ENCODE assay signal across 8 cellular contexts in genomic region chr17:40123811-40124114, GRCh38. TPM values are rescaled to one million over a fixed set of nuclear protein-coding genes. Genes with fewer than 3 reads are reported as not detected.
DNase-seq lines count a peak whose midpoint lies in the region; ATAC-seq and TF ChIP-seq lines count a peak whose summit lies in the region.

No MANE protein-coding gene starts in this region.

- no peaks in the 10 kb centered on the region for H3K27me3 Mint-ChIP-seq in mesothelial cell of epicardium (ENCODE audit: low read depth)

- H3K4me3 ChIP-seq in cardiac muscle cell (peak overlapping the region; percentile 99), mammary epithelial cell (replicated peaks in 1 of 3; ENCODE audit: insufficient read depth in 1 of 3, low read depth in 2 of 3, low read length in 3 of 3) (peak overlapping the region; percentile 65 to 87 (median 75)), urinary bladder (ENCODE audit: low read depth, low read length) (peak overlapping the region; percentile 98)

- peaks cover 17% of the 10 kb centered on the region for H3K36me3 Mint-ChIP-seq in mesothelial cell of epicardium

- peak overlapping the region; percentile 95 for H3K27ac Mint-ChIP-seq in mesothelial cell of epicardium

- peak overlapping the region; percentile 81 for H3K4me2 ChIP-seq in mammary epithelial cell (ENCODE audit: insufficient read depth, low read depth, low read length)

- WGBS in mammary epithelial cell (ENCODE audit: low coverage, missing lambda C conversion rate): 0% methylated on average over 2 of the region's 2 CpGs
- under 1% methylated on average over 2 of the region's 2 CpGs for WGBS in urinary bladder

- CTCF ChIA-PET in mammary epithelial cell (lab: Charles Lee; ENCODE audit: low non-redundant PET): interaction anchor here (0.5 to 1.4 kb wide), 4 partner anchors 10 to 294 kb away, joined by 4 to 20 read pairs (median 6); no protein-coding TSS in a partner anchor

- intact Hi-C loops in Right ventricle myocardium inferior (cut with DNase I): loop anchor here (2.0 to 5.0 kb wide), 2 partner anchors 17 to 54 kb away; partner anchors contain the start of genes CASC3 and RAPGEFL1
- intact Hi-C loops in mammary epithelial cell (cut with micrococcal nuclease): loop anchor here (1.0 to 2.0 kb wide), 2 partner anchors 17 to 53 kb away; partner anchors contain the start of genes CASC3 and RAPGEFL1

- H3K27ac ChIP-seq in cardiac muscle cell (peak overlapping the region; percentile 94), mammary epithelial cell (ENCODE audit: insufficient read depth, low read depth, low read length) (peak overlapping the region; percentile 50), urinary bladder (ENCODE audit: low read depth) (peak overlapping the region; percentile 97)

- H2AFZ ChIP-seq in mammary epithelial cell (ENCODE audit: low read depth, low read length): no peak overlapping the region

- peaks cover 81% of the 10 kb centered on the region for H3K79me2 ChIP-seq in mammary epithelial cell (ENCODE audit: insufficient read depth, low read length)

- dilution Hi-C loops in mammary epithelial cell (cut with HindIII; ENCODE audit: low sequenced_read_pairs): no loop called here

- H3K36me3 ChIP-seq in cardiac muscle cell: peaks cover 20% of the 10 kb centered on the region
- H3K36me3 ChIP-seq in mammary epithelial cell (ENCODE audit: insufficient read depth, low read length): peaks cover 12% of the 10 kb centered on the region
- H3K36me3 ChIP-seq in urinary bladder (ENCODE audit: insufficient read depth): peaks cover 2% of the 10 kb centered on the region

- ATAC-seq in Right ventricle myocardium inferior: no peak

- H3K9ac ChIP-seq in mammary epithelial cell (ENCODE audit: insufficient read depth, low read length): peak overlapping the region; percentile 75

- peak overlapping the region; percentile 98 for H3K4me3 Mint-ChIP-seq in mesothelial cell of epicardium

- in situ Hi-C loops in mammary epithelial cell (cut with MboI; ENCODE audit: low sequenced_read_pairs in 2 of 2) (no loop called here), ACHN (cut with HindIII; ENCODE audit: low pct_ligation_motif_present, low pct_unique_long_range_greater_than_20kb, low sequenced_read_pairs) (no loop called here)

- peaks cover 25% of the 10 kb centered on the region for H3K4me1 Mint-ChIP-seq in mesothelial cell of epicardium

- no peaks in the 10 kb centered on the region for H3K9me3 Mint-ChIP-seq in mesothelial cell of epicardium

- H3K9me3 ChIP-seq in cardiac muscle cell (ENCODE audit: low read depth) (no peaks in the 10 kb centered on the region), mammary epithelial cell (replicated peaks; ENCODE audit: insufficient read depth, low read length) (no peaks in the 10 kb centered on the region)

- H3K4me1 ChIP-seq in cardiac muscle cell (ENCODE audit: low read depth): peaks cover 9% of the 10 kb centered on the region
- peaks cover 6% of the 10 kb centered on the region for H3K4me1 ChIP-seq in mammary epithelial cell (ENCODE audit: insufficient read depth, low read length)
- no peaks in the 10 kb centered on the region for H3K4me1 ChIP-seq in urinary bladder (ENCODE audit: insufficient read depth)

- no TSS peak for BruUV-seq in mammary epithelial cell (replicated peaks; lab: Mats Ljungman, UMichigan)

- no peaks in the 10 kb centered on the region for H4K20me1 ChIP-seq in mammary epithelial cell (ENCODE audit: insufficient read depth, low read length)

- TF ChIP-seq CTCF in cardiac muscle cell (IDR thresholded peaks at IDR 0.05; ENCODE audit: low read depth, low read length): no peak
- no peak for TF ChIP-seq CTCF in mammary epithelial cell (conservative IDR thresholded peaks at IDR 0.05 in 1 of 2, IDR thresholded peaks at IDR 0.05 in 1 of 2; ENCODE audit: extremely low read depth in 1 of 2, insufficient read depth in 1 of 2, low read depth in 1 of 2, low read length in 2 of 2)
- TF ChIP-seq CTCF in mesothelial cell of epicardium (IDR thresholded peaks at IDR 0.05; ENCODE audit: unreplicated experiment): no peak

- DNase-seq in cardiac muscle cell (ENCODE audit: low read depth in 1 of 2, low spot score in 1 of 2) (no peak), Right ventricle myocardium inferior (ENCODE audit: missing footprints) (no peak), mammary epithelial cell (no peak), mesothelial cell of epicardium (ENCODE audit: low spot score in 2 of 2, unreplicated experiment in 2 of 2) (no peak), ACHN (no peak)
- DNase-seq in NK-92 treated with Interleukin-12 subunit alpha and Interleukin-12 subunit beta, amount 100 ng/mL, for 24 hours (lab: John Stamatoyannopoulos, UW): no peak
- DNase-seq in activated CD4-positive, alpha-beta T cell treated with anti-CD3 and anti-CD28 coated beads for 4 hours: no peak

- H3K27me3 ChIP-seq in cardiac muscle cell (no peaks in the 10 kb centered on the region), mammary epithelial cell (ENCODE audit: insufficient read depth, low read length) (no peaks in the 10 kb centered on the region)

RNA-seq across cellular contexts. Expression of gene MSL1, which starts 2.0 kb away (rescaled TPM):
- 96.8 and 104 TPM in 2 replicates for total RNA-seq in cardiac muscle cell
- 27.3 and 33.2 TPM in 2 replicates for polyA plus RNA-seq in cardiac muscle cell
- 51.4 TPM for total RNA-seq in Right ventricle myocardium inferior
- total RNA-seq in mammary epithelial cell: 10 to 100 TPM; 36.8 to 72.1 TPM
- polyA plus RNA-seq in mammary epithelial cell: 41.3 TPM
- 53.9 TPM for polyA minus RNA-seq in mammary epithelial cell
- total RNA-seq in mesothelial cell of epicardium: 132 to 139 TPM (median 135 TPM) in 3 replicates
- 81.3 TPM for total RNA-seq in urinary bladder
- 70.9 TPM for polyA plus RNA-seq in urinary bladder

RNA-seq across cellular contexts. Expression of gene CASC3, which starts 16.6 kb away (rescaled TPM):
- total RNA-seq in cardiac muscle cell (32.5 and 49.9 TPM in 2 replicates), Right ventricle myocardium inferior (49.1 TPM), mammary epithelial cell (10 to 100 TPM; 28.7 to 61.9 TPM), mesothelial cell of epicardium (103 to 107 TPM (median 107 TPM) in 3 replicates), urinary bladder (45.4 TPM)
- polyA plus RNA-seq in cardiac muscle cell (54.6 and 95.1 TPM in 2 replicates), mammary epithelial cell (25.7 TPM), urinary bladder (64.2 TPM)
- 74.9 TPM for polyA minus RNA-seq in mammary epithelial cell

RNA-seq across cellular contexts. Expression of gene NR1D1, which starts 23.4 kb away (rescaled TPM):
- total RNA-seq in cardiac muscle cell: 1.2 and 3.7 TPM in 2 replicates
- 1.7 and 4.2 TPM in 2 replicates for polyA plus RNA-seq in cardiac muscle cell
- total RNA-seq in Right ventricle myocardium inferior: 24.9 TPM
- 10 to 100 TPM in 1 of 2 donors, 1 to 10 TPM in 1; 2.0 to 25.9 TPM for total RNA-seq in mammary epithelial cell
- 7.9 TPM for polyA plus RNA-seq in mammary epithelial cell
- polyA minus RNA-seq in mammary epithelial cell: 41.0 TPM
- 2.4 to 2.6 TPM (median 2.6 TPM) in 3 replicates for total RNA-seq in mesothelial cell of epicardium
- 2.0 TPM for total RNA-seq in urinary bladder
- polyA plus RNA-seq in urinary bladder: 18.1 TPM

RNA-seq across cellular contexts. Expression of gene RAPGEFL1, which starts 53.5 kb away (rescaled TPM):
- total RNA-seq in cardiac muscle cell (7.1 and 12.2 TPM in 2 replicates), Right ventricle myocardium inferior (2.1 TPM), mammary epithelial cell (10 to 100 TPM; 19.7 to 25.2 TPM), mesothelial cell of epicardium (23.1 to 28.2 TPM (median 23.8 TPM) in 3 replicates), urinary bladder (8.0 TPM)
- polyA plus RNA-seq in cardiac muscle cell (10.1 and 10.6 TPM in 2 replicates), mammary epithelial cell (24.3 TPM), urinary bladder (10.9 TPM)
- polyA minus RNA-seq in mammary epithelial cell: 45.6 TPM
